8 cellular contexts compared by ENCODE assay signal in genomic region chr2:232611559-232612218, GRCh38. TPM values are rescaled to one million over a fixed set of nuclear protein-coding genes. Genes with fewer than 3 reads are reported as not detected.
DNase-seq lines count a peak whose midpoint lies in the region; ATAC-seq and TF ChIP-seq lines count a peak whose summit lies in the region.

No MANE protein-coding gene starts in this region.

- no peaks in the 10 kb centered on the region for H3K79me2 ChIP-seq in GM23248 (ENCODE audit: insufficient read depth)

- no peaks in the 10 kb centered on the region for H4K20me1 ChIP-seq in GM23248 (ENCODE audit: insufficient read depth)

- H3K4me3 ChIP-seq in GM23248 (no peak overlapping the region), cardiac muscle cell (no peak overlapping the region), sigmoid colon (no peak overlapping the region)

- H2AFZ ChIP-seq in GM23248, result no peak overlapping the region

- in situ Hi-C loops in GM23248 (cut with MboI), result no loop called here

- no peaks in the 10 kb centered on the region for H3F3A ChIP-seq in GM23248 (ENCODE audit: insufficient read depth)

- no peak for TF ChIP-seq EP300 in sigmoid colon (IDR thresholded peaks at IDR 0.05)

- no peaks in the 10 kb centered on the region for H3K9me2 ChIP-seq in GM23248 (ENCODE audit: insufficient read depth)

- H3K27me3 ChIP-seq in GM23248 (replicated peaks; ENCODE audit: insufficient read depth) (no peaks in the 10 kb centered on the region), cardiac muscle cell (no peaks in the 10 kb centered on the region), sigmoid colon (no peaks in the 10 kb centered on the region)

- no peak overlapping the region for H3K27ac ChIP-seq in GM23248
- H3K27ac ChIP-seq in cardiac muscle cell, result no peak overlapping the region
- H3K27ac ChIP-seq in sigmoid colon, result no peak overlapping the region

- H3K9me3 ChIP-seq in GM23248 (ENCODE audit: low read depth) (no peaks in the 10 kb centered on the region), cardiac muscle cell (ENCODE audit: low read depth) (no peaks in the 10 kb centered on the region), sigmoid colon (no peaks in the 10 kb centered on the region)

- H3K9ac ChIP-seq in GM23248, result no peak overlapping the region

- no peak overlapping the region for H3K4me2 ChIP-seq in GM23248 (ENCODE audit: unreplicated experiment)

- peak; percentile 89 for TF ChIP-seq CTCF in cardiac muscle cell (IDR thresholded peaks at IDR 0.05; ENCODE audit: low read depth, low read length)
- TF ChIP-seq CTCF in sigmoid colon (IDR thresholded peaks at IDR 0.05), result peak; percentile 24 to 79 (median 58)

- peak; percentile 72 for DNase-seq in AG20443 (ENCODE audit: low spot score)
- DNase-seq in GM23248, result peak; percentile 44
- DNase-seq in activated naive CD4-positive, alpha-beta T cell treated with anti-CD3 and anti-CD28 coated beads, Interleukin-2, amount 50 U/mL, for 16 hours, result peak; percentile 66
- peak; percentile 43 to 61 for DNase-seq in cardiac muscle cell (ENCODE audit: low read depth in 1 of 2, low spot score in 1 of 2)
- no peak for DNase-seq in sigmoid colon

- no peaks in the 10 kb centered on the region for H3K36me3 ChIP-seq in GM23248 (ENCODE audit: low read depth)
- no peaks in the 10 kb centered on the region for H3K36me3 ChIP-seq in cardiac muscle cell
- H3K36me3 ChIP-seq in sigmoid colon, result no peaks in the 10 kb centered on the region

- H3K4me1 ChIP-seq in GM23248 (ENCODE audit: insufficient read depth), result no peaks in the 10 kb centered on the region
- no peaks in the 10 kb centered on the region for H3K4me1 ChIP-seq in cardiac muscle cell (ENCODE audit: low read depth)
- no peaks in the 10 kb centered on the region for H3K4me1 ChIP-seq in sigmoid colon

- peak; percentile 80 for ATAC-seq in SK-N-SH treated with all-trans-retinoic acid at 6 μM for 48 hours
- ATAC-seq in GM21723 (IDR thresholded peaks at IDR 0.05; ENCODE audit: unreplicated experiment), result no peak
- ATAC-seq in HG03175 (IDR thresholded peaks at IDR 0.05; ENCODE audit: unreplicated experiment), result no peak

- intact Hi-C loops in sigmoid colon (cut with DNase I), result no loop called here

- 28 to 32% methylated on average over 9 of the region's 9 CpGs for WGBS in GM23248 (ENCODE audit: low coverage in 1 of 2, low lambda C conversion rate in 2 of 2, missing lambda C conversion rate in 2 of 2), 2 experiments
- WGBS in sigmoid colon, 2 donors, result 46 to 48% methylated on average over 9 of the region's 9 CpGs

- no peak for TF ChIP-seq POLR2A in sigmoid colon (IDR thresholded peaks at IDR 0.05)

TF ChIP-seq in SK-N-SH treated with all-trans-retinoic acid at 6 μM for 48 hours, 23 proteins besides CTCF, POLR2A, EP300 and RAD21:
- TF ChIP-seq POU6F1 (CRISPR knock-in tag; IDR thresholded peaks at IDR 0.05; ENCODE audit: borderline replicate concordance, low read depth) (no peak), BACH2 (CRISPR knock-in tag; IDR thresholded peaks at IDR 0.05; ENCODE audit: borderline replicate concordance) (no peak), CSDC2 (CRISPR knock-in tag; IDR thresholded peaks at IDR 0.05) (no peak), RARB (CRISPR knock-in tag; IDR thresholded peaks at IDR 0.05) (no peak), ARNTL (CRISPR knock-in tag; IDR thresholded peaks at IDR 0.05; ENCODE audit: borderline replicate concordance, low read depth) (no peak), TSHZ2 (CRISPR knock-in tag; IDR thresholded peaks at IDR 0.05) (no peak), ZC3H10 (CRISPR knock-in tag; IDR thresholded peaks at IDR 0.05) (no peak), ZNF565 (CRISPR knock-in tag; conservative IDR thresholded peaks at IDR 0.05; ENCODE audit: low read depth) (no peak)
TF ChIP-seq in SK-N-SH treated with all-trans-retinoic acid at 6 μM for 48 hours: peak in this region for 0.

RNA-seq across cellular contexts. Expression of gene EFHD1, which starts 21.7 kb away (rescaled TPM):
- not detected in 2 replicates for total RNA-seq in GM23248 (2014; rRNA removed; shearing (Covaris generic))
- not detected in 2 replicates for polyA plus RNA-seq in GM23248 (2016; fragmentation: Nextera tagmentation; extraction: Ambion mirVana)
- 3.2 and 8.0 TPM in 2 replicates for total RNA-seq in cardiac muscle cell
- polyA plus RNA-seq in cardiac muscle cell, result 12.4 and 19.5 TPM in 2 replicates
- 1 to 10 TPM; 3.5 to 8.7 (median 6.3) TPM for total RNA-seq in sigmoid colon
- 1 to 10 TPM in 2 of 3 donors, under 1 TPM in 1; 0.92 to 4.2 (median 3.3) TPM for polyA plus RNA-seq in sigmoid colon
